Comparison of ENCODE assay signal across 8 cellular contexts in genomic region chr13:106561551-106562170, GRCh38. TPM values are rescaled to one million over a fixed set of nuclear protein-coding genes. Genes with fewer than 3 reads are reported as not detected.
DNase-seq lines count a peak whose midpoint lies in the region; ATAC-seq lines count a peak whose summit lies in the region.

No MANE protein-coding gene starts in this region.

- DNase-seq in GM19240 (ENCODE audit: insufficient read length, low spot score) = peak; percentile 23
- DNase-seq in activated CD8-positive, alpha-beta memory T cell treated with anti-CD3 and anti-CD28 coated beads, Interleukin-2, amount 50 U/mL, for 4 hours = peak; percentile 45
- peak in 1 of 3 donors; percentile 16 for DNase-seq in immature natural killer cell
- DNase-seq in stimulated activated CD4-positive, alpha-beta T cell treated with anti-CD3 and anti-CD28 coated beads, TNF-alpha, amount 100 ng/mL, for 48 hours (ENCODE audit: low read depth in 3 of 3) = peak; percentile 35 to 52 (median 35)
- no peak for DNase-seq in NCI-H748 (lab: John Stamatoyannopoulos, UW; ENCODE audit: unreplicated experiment)
- DNase-seq in H4 (ENCODE audit: low spot score) = no peak
- DNase-seq in NCI-H69 (lab: John Stamatoyannopoulos, UW) = no peak

- H3K4me1 Mint-ChIP-seq in immature natural killer cell = peaks cover 73 to 98% of the 10 kb centered on the region in 2 donors

- H3K4me3 Mint-ChIP-seq in immature natural killer cell = peak overlapping the region in 2 of 5 donors; percentile 2 to 19

- peaks cover 0 to 25% (median 13%) of the 10 kb centered on the region in 3 donors for H3K36me3 Mint-ChIP-seq in immature natural killer cell

- peak overlapping the region; percentile 22 to 75 (median 44) for H3K27ac Mint-ChIP-seq in immature natural killer cell

- ATAC-seq in HG03066 (IDR thresholded peaks at IDR 0.05; ENCODE audit: low read depth, unreplicated experiment) = peak; percentile 76

- peaks cover 0 to under 1% (median 0%) of the 10 kb centered on the region in 3 donors for H3K27me3 Mint-ChIP-seq in immature natural killer cell (ENCODE audit: low read depth in 3 of 3)

- no peaks in the 10 kb centered on the region for H3K9me3 Mint-ChIP-seq in immature natural killer cell

RNA-seq across cellular contexts. Expression of gene ARGLU1, which starts 6.3 kb away (rescaled TPM):
- 10 to 100 TPM; 27.0 to 56.7 (median 39.8) TPM for polyA plus RNA-seq in immature natural killer cell
- 11.6 and 16.2 TPM in 2 replicates for total RNA-seq in H4 (2014; rRNA removed; shearing (Covaris generic))

RNA-seq across cellular contexts. Expression of gene EFNB2, which starts 26.2 kb away (rescaled TPM):
- polyA plus RNA-seq in immature natural killer cell = under 1 TPM in 1 of 3 donors, not detected in 2; 0.17 TPM
- 6.7 and 8.0 TPM in 2 replicates for total RNA-seq in H4 (2014; rRNA removed; shearing (Covaris generic))

Comparison
In these comparisons a context has a peak if more than half of its experiments do, and no peak if none do; other contexts are left out.
1. DNase-seq: peak in GM19240 (single experiment), activated CD8-positive, alpha-beta memory T cell treated with anti-CD3 and anti-CD28 coated beads, Interleukin-2, amount 50 U/mL, for 4 hours (single experiment) and stimulated activated CD4-positive, alpha-beta T cell treated with anti-CD3 and anti-CD28 coated beads, TNF-alpha, amount 100 ng/mL, for 48 hours (3 of 3); none in NCI-H748 (single experiment), H4 (single experiment) and NCI-H69 (single experiment).